In the genomic region with DNA sequence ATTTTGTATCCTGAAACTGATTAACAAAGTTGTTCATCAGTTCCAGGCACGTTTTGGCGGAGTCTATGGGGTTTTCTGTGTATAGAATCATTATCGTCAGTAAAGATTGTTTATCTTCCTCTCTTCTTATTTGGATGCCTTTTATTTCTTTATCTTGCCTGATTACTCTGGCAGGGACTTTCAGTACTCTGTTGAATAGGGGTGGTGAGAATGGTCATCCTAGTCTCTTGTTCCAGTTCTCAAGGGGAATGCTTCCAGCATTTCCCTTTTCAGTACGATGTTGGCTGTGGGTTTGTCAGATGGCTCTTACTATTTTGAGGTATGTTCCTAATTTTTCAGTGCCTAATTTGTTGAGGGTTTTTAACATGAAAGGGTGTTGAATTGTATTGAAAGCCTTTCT, we compare ENCODE assay signal across 18 cellular contexts. TPM values are rescaled to one million over a fixed set of nuclear protein-coding genes. Genes with fewer than 3 reads are reported as not detected.
"Had no signal": no experiment of that assay in that cellular context is flagged by ENCODE, and none has a peak within 500 bp of the region (broad histone marks: within the 10 kb centered on the region; RNA-seq: fewer than 3 reads in every experiment).

No MANE protein-coding gene starts in this region.

- DNase-seq: activated CD4-positive, alpha-beta T cell treated with anti-CD3 and anti-CD28 coated beads, Interleukin-2, amount 50 U/mL, for 1 hour; activated naive CD4-positive, alpha-beta T cell treated with anti-CD3 and anti-CD28 coated beads, Interleukin-2, amount 10 ng/mL, durations not matched to agents 7 days and 5 days; activated T-cell treated with anti-CD3 and anti-CD28 coated beads for 4 hours; dermis blood vessel endothelial cell; effector memory CD4-positive, alpha-beta T cell; mesendoderm; naive thymus-derived CD4-positive, alpha-beta T cell; pancreas; stimulated activated CD8-positive, alpha-beta memory T cell treated with anti-CD3 and anti-CD28 coated beads, Interleukin-4, amount 100 ng/mL, for 48 hours; stimulated activated naive CD4-positive, alpha-beta T cell treated with Interleukin-2 at 50 U/mL for 16 hours; substantia nigra; T-cell; T-helper 9 cell; tibial artery; uterus had no signal

- H3K27me3 ChIP-seq: neutrophil, pancreas, tibial artery, uterus had no signal

- ATAC-seq: naive thymus-derived CD4-positive, alpha-beta T cell; pancreas; SK-N-SH treated with all-trans-retinoic acid at 6 μM for 48 hours; T-cell had no signal

- H3K9me3 ChIP-seq: neutrophil, pancreas, tibial artery had no signal

- H3K4me1 ChIP-seq: pancreas, uterus had no signal

- H3K4me3 ChIP-seq: pancreas, tibial artery, uterus had no signal

- H3K27ac Mint-ChIP-seq: activated naive CD4-positive, alpha-beta T cell treated with anti-CD3 and anti-CD28 coated beads, Interleukin-2, amount 10 ng/mL, durations not matched to agents 7 days and 5 days; activated T-helper 2 cell treated with anti-CD3 and anti-CD28 coated beads, Interferon-gamma antibody, Interleukin-2, Interleukin-4, amounts not matched to agents 10 μg/mL and 5 μg/mL and 100 μg/mL, durations not matched to agents 14 hours and 24 hours and 36 hours had no signal

- H3K27me3 Mint-ChIP-seq: activated naive CD4-positive, alpha-beta T cell treated with anti-CD3 and anti-CD28 coated beads, Interleukin-2, amount 10 ng/mL, durations not matched to agents 7 days and 5 days; naive thymus-derived CD4-positive, alpha-beta T cell; T-cell had no signal

- H3K27ac ChIP-seq: neutrophil, pancreas, tibial artery, uterus had no signal

- H3K4me3 Mint-ChIP-seq: activated naive CD4-positive, alpha-beta T cell treated with anti-CD3 and anti-CD28 coated beads, Interleukin-2, amount 10 ng/mL, durations not matched to agents 7 days and 5 days had no signal

RNA-seq across cellular contexts. Expression of a gene that starts 14.0 kb away (rescaled TPM):
- polyA plus RNA-seq: naive thymus-derived CD4-positive, alpha-beta T cell had no signal
